13 cellular contexts compared by ENCODE assay signal in genomic region chr12:77888611-77889010, GRCh38. TPM values are rescaled to one million over a fixed set of nuclear protein-coding genes. Genes with fewer than 3 reads are reported as not detected.
DNase-seq lines count a peak whose midpoint lies in the region; ATAC-seq and TF ChIP-seq lines count a peak whose summit lies in the region.
"Had no signal": no experiment of that assay in that cellular context is flagged by ENCODE, and none has a peak within 500 bp of the region (broad histone marks: within the 10 kb centered on the region; RNA-seq: fewer than 3 reads in every experiment).

No MANE protein-coding gene starts in this region.

- H3K27ac Mint-ChIP-seq in stimulated activated memory B cell treated with anti-CD40 and anti-IgM and Interleukin-4, amounts not matched to agents 10 μg/mL and 1 μg/mL and 100 μg/mL, for 72 hours, result no peak overlapping the region
- no peak overlapping the region for H3K27ac Mint-ChIP-seq in stimulated activated naive CD8-positive, alpha-beta T cell treated with anti-CD3 and anti-CD28 coated beads, Interleukin-15, amount 100 ng/mL, for 72 hours
- H3K27ac Mint-ChIP-seq: effector memory CD8-positive, alpha-beta T cell; naive thymus-derived CD4-positive, alpha-beta T cell; type B pancreatic cell had no signal

- no peaks in the 10 kb centered on the region for H3K4me1 Mint-ChIP-seq in stimulated activated memory B cell treated with anti-CD40 and anti-IgM and Interleukin-4, amounts not matched to agents 10 μg/mL and 1 μg/mL and 100 μg/mL, for 72 hours
- H3K4me1 Mint-ChIP-seq in stimulated activated naive CD8-positive, alpha-beta T cell treated with anti-CD3 and anti-CD28 coated beads, Interleukin-15, amount 100 ng/mL, for 72 hours, result no peaks in the 10 kb centered on the region
- H3K4me1 Mint-ChIP-seq: naive thymus-derived CD4-positive, alpha-beta T cell had no signal

- H3K4me2 ChIP-seq in hepatocyte, result no peak overlapping the region

- H3K4me1 ChIP-seq in body of pancreas (peaks cover 11% of the 10 kb centered on the region), hepatocyte (ENCODE audit: insufficient read depth) (no peaks in the 10 kb centered on the region)
- H3K4me1 ChIP-seq: adrenal gland had no signal

- 33 to 42% methylated on average over 1 of the region's 1 CpG for WGBS in body of pancreas, 2 donors
- 58% methylated on average over 1 of the region's 1 CpG for WGBS in hepatocyte (ENCODE audit: low lambda C conversion rate, missing lambda C conversion rate)

- intact Hi-C loops in body of pancreas (cut with DNase I), result no loop called here

- H3K4me3 Mint-ChIP-seq in stimulated activated memory B cell treated with anti-CD40 and anti-IgM and Interleukin-4, amounts not matched to agents 10 μg/mL and 1 μg/mL and 100 μg/mL, for 72 hours, result no peak overlapping the region
- H3K4me3 Mint-ChIP-seq in stimulated activated naive CD8-positive, alpha-beta T cell treated with anti-CD3 and anti-CD28 coated beads, Interleukin-15, amount 100 ng/mL, for 72 hours, result no peak overlapping the region
- H3K4me3 Mint-ChIP-seq: effector memory CD8-positive, alpha-beta T cell; naive thymus-derived CD4-positive, alpha-beta T cell; type B pancreatic cell had no signal

- H2AFZ ChIP-seq in hepatocyte, result no peak overlapping the region

- TF ChIP-seq CTCF in body of pancreas (IDR thresholded peaks at IDR 0.05) (no peak), hepatocyte (IDR thresholded peaks at IDR 0.05; ENCODE audit: poor library complexity) (no peak), GM10266 (IDR thresholded peaks at IDR 0.05; ENCODE audit: control insufficient read depth, insufficient read depth, low read depth, missing control alignments) (no peak)

- no peak for TF ChIP-seq POLR2A in body of pancreas (IDR thresholded peaks at IDR 0.05)

- H3K27ac ChIP-seq in body of pancreas (no peak overlapping the region), hepatocyte (no peak overlapping the region)
- H3K27ac ChIP-seq: adrenal gland had no signal

- H4K20me1 ChIP-seq in hepatocyte (ENCODE audit: insufficient read depth, poor library complexity, severe bottlenecking), result no peaks in the 10 kb centered on the region

- H3K36me3 ChIP-seq in body of pancreas (replicated peaks in 1 of 2; ENCODE audit: insufficient read depth in 1 of 2, low read depth in 2 of 2) (no peaks in the 10 kb centered on the region), hepatocyte (replicated peaks; ENCODE audit: insufficient read depth, low read depth) (no peaks in the 10 kb centered on the region)
- H3K36me3 ChIP-seq: adrenal gland had no signal

- H3K36me3 Mint-ChIP-seq in stimulated activated memory B cell treated with anti-CD40 and anti-IgM and Interleukin-4, amounts not matched to agents 10 μg/mL and 1 μg/mL and 100 μg/mL, for 72 hours, result no peaks in the 10 kb centered on the region
- H3K36me3 Mint-ChIP-seq: naive thymus-derived CD4-positive, alpha-beta T cell; type B pancreatic cell had no signal

- H3K9me3 ChIP-seq in body of pancreas, result no peaks in the 10 kb centered on the region
- no peaks in the 10 kb centered on the region for H3K9me3 ChIP-seq in hepatocyte (ENCODE audit: low read depth)
- H3K9me3 ChIP-seq: adrenal gland had no signal

- H3K79me2 ChIP-seq in hepatocyte, result no peaks in the 10 kb centered on the region

- in situ Hi-C loops in ACHN (cut with HindIII; ENCODE audit: low pct_ligation_motif_present, low pct_unique_long_range_greater_than_20kb, low sequenced_read_pairs), result no loop called here

- no peaks in the 10 kb centered on the region for H3K27me3 Mint-ChIP-seq in stimulated activated memory B cell treated with anti-CD40 and anti-IgM and Interleukin-4, amounts not matched to agents 10 μg/mL and 1 μg/mL and 100 μg/mL, for 72 hours
- no peaks in the 10 kb centered on the region for H3K27me3 Mint-ChIP-seq in stimulated activated naive CD8-positive, alpha-beta T cell treated with anti-CD3 and anti-CD28 coated beads, Interleukin-15, amount 100 ng/mL, for 72 hours
- H3K27me3 Mint-ChIP-seq: effector memory CD8-positive, alpha-beta T cell; naive thymus-derived CD4-positive, alpha-beta T cell; type B pancreatic cell had no signal

- ATAC-seq in body of pancreas, result peak; percentile 87
- no peak for ATAC-seq in HG03175 (IDR thresholded peaks at IDR 0.05; ENCODE audit: unreplicated experiment)
- ATAC-seq in stimulated activated memory B cell treated with anti-CD40 and anti-IgM and Interleukin-4, amounts not matched to agents 10 μg/mL and 1 μg/mL and 100 μg/mL, for 72 hours, result no peak
- no peak for ATAC-seq in stimulated activated naive CD8-positive, alpha-beta T cell treated with anti-CD3 and anti-CD28 coated beads, Interleukin-15, amount 100 ng/mL, for 72 hours
- ATAC-seq: effector memory CD8-positive, alpha-beta T cell; naive thymus-derived CD4-positive, alpha-beta T cell had no signal

- DNase-seq in ACHN (peak; percentile 10), HT-29 (ENCODE audit: low spot score) (peak; percentile 64), body of pancreas (peak in 1 of 4 donors; percentile 15), hepatocyte (ENCODE audit: low spot score) (peak; percentile 12), GM10266 (ENCODE audit: extremely low spot score) (no peak)
- DNase-seq in stimulated activated naive CD8-positive, alpha-beta T cell treated with anti-CD3 and anti-CD28 coated beads, Interleukin-15, amount 100 ng/mL, for 72 hours, result no peak
- DNase-seq: adrenal gland; effector memory CD8-positive, alpha-beta T cell; naive thymus-derived CD4-positive, alpha-beta T cell; NCI-H446 had no signal

- H3K9me2 ChIP-seq in hepatocyte (replicated peaks; ENCODE audit: insufficient read depth), result no peaks in the 10 kb centered on the region

- H3K27me3 ChIP-seq in body of pancreas (no peaks in the 10 kb centered on the region), hepatocyte (no peaks in the 10 kb centered on the region)
- H3K27me3 ChIP-seq: adrenal gland had no signal

- no peaks in the 10 kb centered on the region for H3K9me3 Mint-ChIP-seq in stimulated activated memory B cell treated with anti-CD40 and anti-IgM and Interleukin-4, amounts not matched to agents 10 μg/mL and 1 μg/mL and 100 μg/mL, for 72 hours
- peaks cover under 1 to 7% of the 10 kb centered on the region in 2 donors for H3K9me3 Mint-ChIP-seq in stimulated activated naive CD8-positive, alpha-beta T cell treated with anti-CD3 and anti-CD28 coated beads, Interleukin-15, amount 100 ng/mL, for 72 hours
- H3K9me3 Mint-ChIP-seq: type B pancreatic cell had no signal

- H3K4me3 ChIP-seq in body of pancreas (no peak overlapping the region), hepatocyte (no peak overlapping the region)
- H3K4me3 ChIP-seq: adrenal gland had no signal

RNA-seq across cellular contexts. Expression of gene NAV3, which starts 57.9 kb away (rescaled TPM):
- total RNA-seq in HT-29 (2014; rRNA removed; shearing (Covaris generic)), result 0.38 and 0.97 TPM in 2 replicates
- total RNA-seq in body of pancreas, result 1 to 10 TPM; 2.6 to 6.6 TPM
- total RNA-seq in hepatocyte, result 6.6 and 9.2 TPM in 2 replicates
- polyA plus RNA-seq in hepatocyte, result 1.4 and 3.0 TPM in 2 replicates
- total RNA-seq: naive thymus-derived CD4-positive, alpha-beta T cell had no signal
- polyA plus RNA-seq: naive thymus-derived CD4-positive, alpha-beta T cell had no signal

Comparison
In these comparisons a context has a peak if more than half of its experiments do, and no peak if none do; other contexts are left out.
1. DNase-seq: peak in ACHN (single experiment), HT-29 (single experiment) and hepatocyte (single experiment); none in GM10266 (single experiment) and stimulated activated naive CD8-positive, alpha-beta T cell treated with anti-CD3 and anti-CD28 coated beads, Interleukin-15, amount 100 ng/mL, for 72 hours (0 of 2).